Comparison of ENCODE assay signal across 1 cellular context in genomic region chr17:81424613-81425017, GRCh38.
TF ChIP-seq lines count a peak whose summit lies in the region.

No MANE protein-coding gene starts in this region.

TF ChIP-seq in HepG2, 621 proteins besides CTCF, POLR2A, EP300 and RAD21 (continued from another document):
- no peak for TF ChIP-seq ZFP91 (CRISPR knock-in tag; IDR thresholded peaks at IDR 0.05; ENCODE audit: borderline replicate concordance)
- TF ChIP-seq ATM (IDR thresholded peaks at IDR 0.05; ENCODE audit: borderline replicate concordance) = peak; percentile 57; the same call in 1 of the 2 replicates
- no peak for TF ChIP-seq ZFYVE20 (CRISPR knock-in tag; IDR thresholded peaks at IDR 0.05; ENCODE audit: borderline replicate concordance, low read depth)
- no peak for TF ChIP-seq JDP2 (CRISPR knock-in tag; IDR thresholded peaks at IDR 0.05; ENCODE audit: borderline replicate concordance)
- no peak for TF ChIP-seq RELA (CRISPR knock-in tag; IDR thresholded peaks at IDR 0.05)
- peak; percentile 76; the same call in 1 of the 2 replicates for TF ChIP-seq IKZF1 (IDR thresholded peaks at IDR 0.05)
- no peak for TF ChIP-seq ZNF510 (CRISPR knock-in tag; IDR thresholded peaks at IDR 0.05; ENCODE audit: low read depth)
- TF ChIP-seq TRIM22 (IDR thresholded peaks at IDR 0.05) = peak; percentile 60; the same call in 1 of the 2 replicates
- 0 out of 2 replicates have a peak, but pooled peaks have one; percentile 2 for TF ChIP-seq MNT (IDR thresholded peaks at IDR 0.05)
- TF ChIP-seq ZNF552 (CRISPR knock-in tag; IDR thresholded peaks at IDR 0.05; ENCODE audit: borderline replicate concordance) = no peak
- TF ChIP-seq GMEB2 (CRISPR knock-in tag; IDR thresholded peaks at IDR 0.05; ENCODE audit: low read depth) = no peak
- TF ChIP-seq ZNF619 (CRISPR knock-in tag; IDR thresholded peaks at IDR 0.05) = no peak
- TF ChIP-seq ZNF503 (CRISPR knock-in tag; IDR thresholded peaks at IDR 0.05) = no peak
- no peak for TF ChIP-seq CSRNP1 (CRISPR knock-in tag; IDR thresholded peaks at IDR 0.05)
- TF ChIP-seq HNRNPLL (IDR thresholded peaks at IDR 0.05; ENCODE audit: low read depth, low read length, poor library complexity, severe bottlenecking) = no peak
- no peak for TF ChIP-seq ZNF629 (CRISPR knock-in tag; conservative IDR thresholded peaks at IDR 0.05)
- TF ChIP-seq FOXA1 (IDR thresholded peaks at IDR 0.05) = 0 out of 2 replicates have a peak, but pooled peaks have one; percentile 14
- no peak for TF ChIP-seq FOXA1 (CRISPR knock-in tag; IDR thresholded peaks at IDR 0.05)
- no peak for TF ChIP-seq ZNF496 (CRISPR knock-in tag; IDR thresholded peaks at IDR 0.05; ENCODE audit: insufficient replicate concordance)
- TF ChIP-seq NCOA1 (CRISPR knock-in tag; IDR thresholded peaks at IDR 0.05) = no peak
- peak; percentile 86 for TF ChIP-seq CREB1 (IDR thresholded peaks at IDR 0.05)
- no peak for TF ChIP-seq CREB1 (CRISPR knock-in tag; IDR thresholded peaks at IDR 0.05)
- 0 out of 2 replicates have a peak, but pooled peaks have one; percentile 76 for TF ChIP-seq NBN (conservative IDR thresholded peaks at IDR 0.05)
- peak; percentile 23; the same call in 1 of the 2 replicates for TF ChIP-seq JUNB (CRISPR knock-in tag; IDR thresholded peaks at IDR 0.05; ENCODE audit: borderline replicate concordance)
- TF ChIP-seq SOX6 (IDR thresholded peaks at IDR 0.05) = peak; percentile 58; the same call in 1 of the 2 replicates
- no peak for TF ChIP-seq SOX6 (CRISPR knock-in tag; IDR thresholded peaks at IDR 0.05)
- no peak for TF ChIP-seq TRAFD1 (CRISPR knock-in tag; IDR thresholded peaks at IDR 0.05; ENCODE audit: borderline replicate concordance)
- TF ChIP-seq ZNF772 (CRISPR knock-in tag; IDR thresholded peaks at IDR 0.05) = no peak
- TF ChIP-seq DBP (CRISPR knock-in tag; IDR thresholded peaks at IDR 0.05; ENCODE audit: not compliant biosample characterization) = no peak
